8 cellular contexts compared by ENCODE assay signal in the genomic region with DNA sequence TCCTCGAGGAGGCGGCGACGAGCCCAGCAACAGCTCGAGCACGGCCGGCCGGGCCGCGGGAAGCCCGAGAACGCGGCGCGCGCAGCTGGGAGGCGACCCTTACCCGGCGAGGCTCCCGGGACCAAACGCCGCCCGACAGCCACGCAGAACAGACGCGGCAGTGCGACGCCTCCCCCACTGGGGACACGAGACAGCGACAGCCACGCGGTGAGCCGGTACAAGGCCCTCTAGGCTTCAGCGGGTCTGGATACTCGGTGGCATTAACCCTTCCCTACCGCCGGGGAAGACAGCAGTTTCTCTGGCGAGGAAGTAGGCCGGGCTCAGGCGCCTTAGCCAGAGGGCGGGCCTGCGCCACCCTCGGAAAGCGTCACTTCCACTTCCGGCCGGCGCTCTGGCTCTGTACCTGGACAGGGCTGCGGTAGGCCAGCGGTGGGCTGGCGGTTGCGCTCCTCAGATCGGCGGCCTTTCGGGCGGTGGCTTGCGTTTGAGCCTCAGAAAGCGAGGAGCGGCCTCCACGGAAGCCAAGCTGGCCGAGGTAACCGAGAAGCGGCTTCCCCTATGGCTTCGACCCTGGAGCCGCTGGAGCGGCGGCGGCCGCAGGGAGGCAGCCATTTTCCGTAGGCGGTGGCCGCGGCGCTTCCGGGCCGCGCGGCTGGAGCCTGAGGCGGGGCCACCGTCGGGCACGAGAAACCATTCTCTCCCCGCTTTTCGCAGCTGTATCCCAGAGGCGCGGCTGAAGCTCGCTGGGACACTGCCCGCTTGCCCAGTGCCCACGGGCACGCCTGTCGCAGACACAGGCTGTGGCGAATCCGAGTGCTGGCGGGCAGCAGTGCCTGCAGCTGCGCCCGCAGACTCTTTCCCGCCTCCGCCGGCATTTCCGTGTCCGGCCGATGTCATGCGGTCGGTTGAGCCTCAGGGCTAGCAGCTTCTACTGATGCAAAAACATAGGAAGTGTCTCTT. TPM values are rescaled to one million over a fixed set of nuclear protein-coding genes. Genes with fewer than 3 reads are reported as not detected.
A peak's percentile ranks its signal among the peaks of the same experiment; 100 is the strongest.
DNase-seq lines count a peak whose midpoint lies in the region; ATAC-seq and TF ChIP-seq lines count a peak whose summit lies in the region.

A gene with protein sequence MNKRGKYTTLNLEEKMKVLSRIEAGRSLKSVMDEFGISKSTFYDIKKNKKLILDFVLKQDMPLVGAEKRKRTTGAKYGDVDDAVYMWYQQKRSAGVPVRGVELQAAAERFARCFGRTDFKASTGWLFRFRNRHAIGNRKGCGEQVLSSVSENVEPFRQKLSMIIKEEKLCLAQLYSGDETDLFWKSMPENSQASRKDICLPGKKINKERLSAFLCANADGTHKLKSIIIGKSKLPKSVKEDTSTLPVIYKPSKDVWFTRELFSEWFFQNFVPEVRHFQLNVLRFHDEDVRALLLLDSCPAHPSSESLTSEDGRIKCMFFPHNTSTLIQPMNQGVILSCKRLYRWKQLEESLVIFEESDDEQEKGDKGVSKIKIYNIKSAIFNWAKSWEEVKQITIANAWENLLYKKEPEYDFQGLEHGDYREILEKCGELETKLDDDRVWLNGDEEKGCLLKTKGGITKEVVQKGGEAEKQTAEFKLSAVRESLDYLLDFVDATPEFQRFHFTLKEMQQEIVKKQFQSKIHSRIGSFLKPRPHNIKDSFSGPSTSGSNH (minus strand): TSS at position 322 of the 960 bp plus-strand sequence. CDS start 4,816 bp downstream, outside the sequence.
A gene (plus strand): TSS at position 389 of the 960 bp plus-strand sequence. CDS start 2,932 bp downstream, outside the sequence.

- H3K36me3 ChIP-seq in right lobe of liver = peaks cover 0 to 15% (median 6%) of the 10 kb centered on the region in 4 donors

- ATAC-seq in GM19035 (IDR thresholded peaks at IDR 0.05; ENCODE audit: unreplicated experiment) (peak; percentile 97), HG03342 (IDR thresholded peaks at IDR 0.05; ENCODE audit: unreplicated experiment) (peak; percentile 91), right lobe of liver (peak; percentile 99 to 100 (median 99))

- H3K9me3 ChIP-seq in right lobe of liver = peaks cover 0 to 30% (median 14%) of the 10 kb centered on the region in 4 donors

- intact Hi-C loops in right lobe of liver (cut with DNase I) = loop anchor here in 1 of 2 donors (10.0 kb wide), 1 partner anchor 79 kb away; no protein-coding TSS in a partner anchor

- peak; percentile 43 to 52 for DNase-seq in AML-193 (lab: John Stamatoyannopoulos, UW)
- DNase-seq in NCI-H526 (lab: John Stamatoyannopoulos, UW) = peak; percentile 44 to 77
- DNase-seq in activated CD4-positive, alpha-beta T cell treated with anti-CD3 and anti-CD28 coated beads, Interleukin-2, amount 50 U/mL, for 4 hours = peak; percentile 70 to 77
- peak; percentile 94 for DNase-seq in dermis blood vessel endothelial cell
- peak; percentile 89 to 95 (median 91) for DNase-seq in right lobe of liver
- peak; percentile 79 for DNase-seq in stimulated activated CD4-positive, alpha-beta T cell treated with anti-CD3 and anti-CD28 coated beads, Interleukin-4, amount 100 ng/mL, for 1 hour

- no peaks in the 10 kb centered on the region for H3K27me3 ChIP-seq in right lobe of liver

- peaks cover 0 to 16% (median 2%) of the 10 kb centered on the region in 4 donors for H3K4me1 ChIP-seq in right lobe of liver

- H3K4me3 ChIP-seq in right lobe of liver = peak within 1 kb of the TSS; percentile 45 to 99 (median 93)

- H3K27ac ChIP-seq in right lobe of liver = peak within 1 kb of the TSS; percentile 76 to 91 (median 78)

- TF ChIP-seq POLR2A in right lobe of liver (IDR thresholded peaks at IDR 0.05) = peak; percentile 86

- 6% methylated on average over 7 of the region's 103 CpGs for WGBS in right lobe of liver (ENCODE audit: insufficient coverage, low coverage, low lambda C conversion rate, missing lambda C conversion rate)

- TF ChIP-seq CTCF in right lobe of liver (IDR thresholded peaks at IDR 0.05) = peak in 3 of 4 donors; percentile 12 to 28 (median 16)

RNA-seq across cellular contexts. Expression of the first gene that starts in this region (rescaled TPM):
- total RNA-seq in dermis blood vessel endothelial cell = 2.4 and 3.4 TPM in 2 replicates
- total RNA-seq in right lobe of liver = 1 to 10 TPM in 4 of 6 experiments, under 1 TPM in 2; 0.56 to 1.9 (median 1.7) TPM

RNA-seq across cellular contexts. Expression of the second gene that starts in this region (rescaled TPM):
- total RNA-seq in dermis blood vessel endothelial cell = 19.6 and 23.5 TPM in 2 replicates
- total RNA-seq in right lobe of liver = 10 to 100 TPM in 4 of 6 experiments, 1 to 10 TPM in 2; 7.5 to 11.5 (median 10.5) TPM

Comparison
In these comparisons a context has a peak if more than half of its experiments do, and no peak if none do; other contexts are left out.
1. Peak in every context shown above with its lines: DNase-seq, ATAC-seq, H3K4me3 ChIP-seq and H3K27ac ChIP-seq.